In genomic region chr10:3622427-3622826, GRCh38 we compare ENCODE assay signal across 13 cellular contexts.
DNase-seq lines count a peak whose midpoint lies in the region; ATAC-seq, FAIRE-seq and TF ChIP-seq lines count a peak whose summit lies in the region.
"Had no signal": no experiment of that assay in that cellular context is flagged by ENCODE, and none has a peak within 500 bp of the region (broad histone marks: within the 10 kb centered on the region; RNA-seq: fewer than 3 reads in every experiment).

No MANE protein-coding gene starts in this region.

- H3K27ac ChIP-seq in K562 (ENCODE audit: extremely low read depth, low read depth, low read length) = no peak overlapping the region
- H3K27ac ChIP-seq in CD8-positive, alpha-beta T cell (ENCODE audit: low read depth, low read length) = no peak overlapping the region
- H3K27ac ChIP-seq: C4-2B had no signal

- H3K9me3 Mint-ChIP-seq in CD8-positive, alpha-beta T cell = peaks cover 9% of the 10 kb centered on the region

- no peak overlapping the region for H3K9ac ChIP-seq in K562 (ENCODE audit: insufficient read depth in 1 of 2, low read depth in 2 of 2, low read length in 2 of 2)

- POLR2A ChIA-PET in K562 (lab: Yijun Ruan, JAX) = no interaction called here
- POLR2A ChIA-PET in CD8-positive, alpha-beta T cell (lab: Charles Lee) = no interaction called here

- ATAC-seq in K562 = peak; percentile 52; the same call in 2 of the 3 replicates
- no peak for ATAC-seq in CD8-positive, alpha-beta T cell
- ATAC-seq: WTC11 had no signal

- no peaks in the 10 kb centered on the region for H4K20me1 ChIP-seq in K562 (replicated peaks; ENCODE audit: control insufficient read depth, insufficient read depth, low read length)

- TF ChIP-seq CTCF in K562 (IDR thresholded peaks at IDR 0.05 in 2 of 3, conservative IDR thresholded peaks at IDR 0.05 in 1 of 3; ENCODE audit: insufficient read depth in 2 of 3, low read depth in 1 of 3, low read length in 3 of 3) = 0 out of 6 replicates have a peak, but pooled peaks of 1 of the 3 experiments have one; percentile 22
- no peak for TF ChIP-seq CTCF in CD8-positive, alpha-beta T cell (IDR thresholded peaks at IDR 0.05)

- FAIRE-seq in K562 (lab: Jason Lieb, UNC) = no peak

- H3K4me3 Mint-ChIP-seq in CD8-positive, alpha-beta T cell = no peak overlapping the region
- H3K4me3 Mint-ChIP-seq: WTC11 had no signal

- TF ChIP-seq EP300 in K562 (IDR thresholded peaks at IDR 0.05; ENCODE audit: low read length) = no peak

- no peak overlapping the region for H3K27ac Mint-ChIP-seq in CD8-positive, alpha-beta T cell
- H3K27ac Mint-ChIP-seq: progenitor cell of endocrine pancreas, WTC11 had no signal

- no peaks in the 10 kb centered on the region for H3K36me3 Mint-ChIP-seq in CD8-positive, alpha-beta T cell

- H3K27me3 ChIP-seq in K562 (ENCODE audit: control insufficient read depth in 2 of 2, insufficient read depth in 2 of 2, low read length in 2 of 2) = no peaks in the 10 kb centered on the region
- no peaks in the 10 kb centered on the region for H3K27me3 ChIP-seq in CD8-positive, alpha-beta T cell (ENCODE audit: insufficient read depth, low read length)

- peak; percentile 28 for DNase-seq in stimulated activated CD4-positive, alpha-beta T cell treated with anti-CD3 and anti-CD28 coated beads, Interleukin-1b, Interleukin-23, amount 100 ng/mL, for 48 hours
- DNase-seq in stimulated activated CD4-positive, alpha-beta T cell treated with anti-CD3 and anti-CD28 coated beads, Interleukin-2, amount 100 ng/mL, for 24 hours = no peak
- peak; percentile 8 for DNase-seq in MV-4-11 (lab: John Stamatoyannopoulos, UW)
- no peak for DNase-seq in K562 (ENCODE audit: extremely low read depth in 1 of 4, low spot score in 3 of 4)
- no peak for DNase-seq in CD8-positive, alpha-beta T cell
- DNase-seq in activated CD8-positive, alpha-beta memory T cell treated with anti-CD3 and anti-CD28 coated beads, Interleukin-2, amount 50 U/mL, for 4 hours = no peak
- DNase-seq in Ammon's horn (ENCODE audit: low spot score) = no peak
- DNase-seq: cerebellar nuclear complex, islet precursor cell, NCI-H2171 had no signal

- H3K36me3 ChIP-seq in K562 (ENCODE audit: control insufficient read depth, insufficient read depth, low read length) = no peaks in the 10 kb centered on the region
- H3K36me3 ChIP-seq in CD8-positive, alpha-beta T cell (ENCODE audit: insufficient read depth, low read length) = no peaks in the 10 kb centered on the region

- no peak overlapping the region for H3K4me2 ChIP-seq in K562 (ENCODE audit: insufficient read depth, low read length)

- H3K4me3 ChIP-seq in K562 = no peak overlapping the region
- H3K4me3 ChIP-seq in CD8-positive, alpha-beta T cell (ENCODE audit: low read depth, low read length) = no peak overlapping the region

- peak in 1 of 2 experiments; percentile 47; a peak in 2 of 4 replicates for TF ChIP-seq RAD21 in K562 (CRISPR knock-in tag; conservative IDR thresholded peaks at IDR 0.05 in 1 of 2, IDR thresholded peaks at IDR 0.05 in 1 of 2)

- no peaks in the 10 kb centered on the region for H3K79me2 ChIP-seq in K562 (ENCODE audit: control insufficient read depth, insufficient read depth, low read length)

- in situ Hi-C loops in K562 (cut with MboI) = no loop called here

- no peak overlapping the region for H2AFZ ChIP-seq in K562 (ENCODE audit: low read depth, low read length)

- no peaks in the 10 kb centered on the region for H3K9me3 ChIP-seq in K562 (replicated peaks; ENCODE audit: control insufficient read depth, insufficient read depth, low read depth, low read length)
- H3K9me3 ChIP-seq in CD8-positive, alpha-beta T cell (ENCODE audit: low read length) = no peaks in the 10 kb centered on the region

- H3K27me3 Mint-ChIP-seq in CD8-positive, alpha-beta T cell (ENCODE audit: low read depth) = no peaks in the 10 kb centered on the region
- H3K27me3 Mint-ChIP-seq: progenitor cell of endocrine pancreas had no signal

- no peaks in the 10 kb centered on the region for H3K4me1 ChIP-seq in K562 (replicated peaks in 1 of 2; ENCODE audit: control insufficient read depth in 2 of 2, insufficient read depth in 2 of 2, low read length in 2 of 2)
- H3K4me1 ChIP-seq in CD8-positive, alpha-beta T cell (ENCODE audit: insufficient read depth, low read length) = no peaks in the 10 kb centered on the region

- H3K4me1 Mint-ChIP-seq in CD8-positive, alpha-beta T cell (ENCODE audit: low read depth) = peaks cover 7% of the 10 kb centered on the region

- 18% methylated on average over 2 of the region's 2 CpGs for WGBS in K562 (ENCODE audit: insufficient coverage, low coverage, missing lambda C conversion rate)

- CTCF ChIA-PET in K562 (lab: Yijun Ruan, JAX; ENCODE audit: low intra/inter-chr PET ratio) = no interaction called here
- CTCF ChIA-PET in CD8-positive, alpha-beta T cell (lab: Charles Lee) = no interaction called here

- no peaks in the 10 kb centered on the region for H3K9me1 ChIP-seq in K562 (ENCODE audit: control insufficient read depth, insufficient read depth, low read length)

- no peak for TF ChIP-seq POLR2A in K562 (conservative IDR thresholded peaks at IDR 0.05)

- intact Hi-C loops in K562 (cut with micrococcal nuclease) = no loop called here
- intact Hi-C loops in CD8-positive, alpha-beta T cell (cut with DNase I, micrococcal nuclease) = no loop called here

- no TSS peak for BruUV-seq in K562 (replicated peaks; lab: Mats Ljungman, UMichigan)

TF ChIP-seq in K562, 482 proteins besides CTCF, POLR2A, EP300 and RAD21:
- TF ChIP-seq CC2D1A (IDR thresholded peaks at IDR 0.05) (no peak), ZFP36 (IDR thresholded peaks at IDR 0.05; ENCODE audit: low read depth, low read length, partially characterized antibody) (peak; percentile 11), ZKSCAN8 (CRISPR knock-in tag; IDR thresholded peaks at IDR 0.05) (no peak), FOXK1 (CRISPR knock-in tag; IDR thresholded peaks at IDR 0.05; ENCODE audit: borderline replicate concordance) (no peak), HDAC2 (IDR thresholded peaks at IDR 0.05) (no peak), CBFA2T2 (conservative IDR thresholded peaks at IDR 0.05) (no peak), NUFIP1 (IDR thresholded peaks at IDR 0.05; ENCODE audit: partially characterized antibody) (no peak), ADNP (tag; IDR thresholded peaks at IDR 0.05) (no peak)

Comparison
In these comparisons a context has a peak if more than half of its experiments do, and no peak if none do; other contexts are left out.
1. DNase-seq: peak in stimulated activated CD4-positive, alpha-beta T cell treated with anti-CD3 and anti-CD28 coated beads, Interleukin-1b, Interleukin-23, amount 100 ng/mL, for 48 hours (single experiment) and MV-4-11 (single experiment); none in stimulated activated CD4-positive, alpha-beta T cell treated with anti-CD3 and anti-CD28 coated beads, Interleukin-2, amount 100 ng/mL, for 24 hours (0 of 2), K562 (0 of 4), CD8-positive, alpha-beta T cell (0 of 7), activated CD8-positive, alpha-beta memory T cell treated with anti-CD3 and anti-CD28 coated beads, Interleukin-2, amount 50 U/mL, for 4 hours (single experiment) and Ammon's horn (single experiment).